21 cellular contexts compared by ENCODE assay signal in genomic region chr12:110077769-110078168, GRCh38.
"Had no signal": no experiment of that assay in that cellular context is flagged by ENCODE, and none has a peak within 500 bp of the region (broad histone marks: within the 10 kb centered on the region; RNA-seq: fewer than 3 reads in every experiment).

No MANE protein-coding gene starts in this region.

- H3K9me3 Mint-ChIP-seq: activated naive CD4-positive, alpha-beta T cell treated with anti-CD3 and anti-CD28 coated beads for 36 hours; brain had no signal

- H3K36me3 ChIP-seq: esophagus squamous epithelium, neutrophil, tibial nerve, uterus had no signal

- H3K27ac ChIP-seq: coronary artery, esophagus squamous epithelium, neutrophil, parathyroid adenoma, uterus had no signal

- H3K4me3 Mint-ChIP-seq: activated B cell treated with CpG ODN at 0.5 μM for 24 hours; activated naive CD4-positive, alpha-beta T cell treated with anti-CD3 and anti-CD28 coated beads for 36 hours; brain; natural killer cell; T-helper 1 cell treated with Interleukin-12 subunit alpha and Interleukin-12 subunit beta and Interleukin-4 antibody, amounts not matched to agents 30 μg/mL and 1 μg/mL, for 36 hours had no signal

- H3K27ac Mint-ChIP-seq: activated B cell treated with CpG ODN at 0.5 μM for 24 hours; activated naive CD4-positive, alpha-beta T cell treated with anti-CD3 and anti-CD28 coated beads for 36 hours; brain; T-helper 1 cell treated with Interleukin-12 subunit alpha and Interleukin-12 subunit beta and Interleukin-4 antibody, amounts not matched to agents 30 μg/mL and 1 μg/mL, for 36 hours had no signal

- ATAC-seq: natural killer cell had no signal

- H3K27me3 Mint-ChIP-seq: activated B cell treated with CpG ODN at 0.5 μM for 24 hours had no signal

- DNase-seq: activated B cell treated with CpG ODN at 0.5 μM for 24 hours; activated CD4-positive, alpha-beta T cell treated with anti-CD3 and anti-CD28 coated beads, Interleukin-2, amount 50 U/mL, for 4 hours; activated CD8-positive, alpha-beta memory T cell treated with anti-CD3 and anti-CD28 coated beads, Interleukin-2, amount 50 U/mL, for 4 hours; activated naive CD4-positive, alpha-beta T cell treated with anti-CD3 and anti-CD28 coated beads for 36 hours; central memory CD4-positive, alpha-beta T cell; effector CD8-positive, alpha-beta T cell; esophagus squamous epithelium; foreskin fibroblast; glutamatergic neuron; hypothalamus; mesenchymal stem cell; natural killer cell; stimulated activated CD4-positive, alpha-beta T cell treated with anti-CD3 and anti-CD28 coated beads, Interleukin-12 subunit alpha, Interleukin-12 subunit beta, amount 100 ng/mL, for 4 hours; stimulated activated naive CD4-positive, alpha-beta T cell; uterus had no signal

- H3K9me3 ChIP-seq: esophagus squamous epithelium, neutrophil, tibial nerve, uterus had no signal

- H3K4me1 ChIP-seq: parathyroid adenoma, uterus had no signal

- H3K4me3 ChIP-seq: coronary artery, esophagus squamous epithelium, tibial nerve, uterus had no signal

- H3K27me3 ChIP-seq: esophagus squamous epithelium, tibial nerve, uterus had no signal

- H3K36me3 Mint-ChIP-seq: brain, natural killer cell had no signal
